Comparison of ENCODE assay signal across 17 cellular contexts in genomic region chr14:104893435-104894207, GRCh38. TPM values are rescaled to one million over a fixed set of nuclear protein-coding genes. Genes with fewer than 3 reads are reported as not detected.
DNase-seq lines count a peak whose midpoint lies in the region; ATAC-seq and TF ChIP-seq lines count a peak whose summit lies in the region.
"Had no signal": no experiment of that assay in that cellular context is flagged by ENCODE, and none has a peak within 500 bp of the region (broad histone marks: within the 10 kb centered on the region; RNA-seq: fewer than 3 reads in every experiment).

No MANE protein-coding gene starts in this region.

- no peak for TF ChIP-seq CTCF in DND-41 (IDR thresholded peaks at IDR 0.05; ENCODE audit: borderline replicate concordance, extremely low read depth, low read length, poor library complexity, severe bottlenecking)
- TF ChIP-seq CTCF in HEK293 (tag by site-specific recombination; IDR thresholded peaks at IDR 0.05): no peak
- TF ChIP-seq CTCF in chondrocyte (IDR thresholded peaks at IDR 0.05): no peak
- TF ChIP-seq CTCF in osteoblast (IDR thresholded peaks at IDR 0.05; ENCODE audit: extremely low read depth, low read depth, low read length): no peak

- H3K4me1 ChIP-seq in DND-41 (ENCODE audit: insufficient read depth, low read length) (no peaks in the 10 kb centered on the region), HEK293 (ENCODE audit: control insufficient read depth, insufficient read depth, low read length) (peaks cover 7% of the 10 kb centered on the region), osteoblast (ENCODE audit: insufficient read depth, low read length) (no peaks in the 10 kb centered on the region)
- H3K4me1 ChIP-seq: gastrocnemius medialis had no signal

- POLR2A ChIA-PET in HEK293 (lab: Yijun Ruan, JAX): no interaction called here
- POLR2A ChIA-PET in activated CD8-positive, alpha-beta T cell treated with anti-CD3 and anti-CD28 coated beads, Interleukin-2, amount 10 ng/mL, durations not matched to agents 7 days and 5 days (lab: Charles Lee): no interaction called here

- H4K20me1 ChIP-seq in DND-41 (ENCODE audit: insufficient read depth, low read length) (no peaks in the 10 kb centered on the region; the same call in 1 of the 2 replicates), osteoblast (ENCODE audit: insufficient read depth, low read length) (peaks cover 8% of the 10 kb centered on the region)

- ATAC-seq in DND-41 (ENCODE audit: insufficient read depth, low read depth) (0 out of 3 replicates have a peak, but pooled peaks have one; percentile 27), GM18517 (IDR thresholded peaks at IDR 0.05; ENCODE audit: unreplicated experiment) (no peak)
- no peak for ATAC-seq in activated CD8-positive, alpha-beta T cell treated with anti-CD3 and anti-CD28 coated beads, Interleukin-2, amount 10 ng/mL, durations not matched to agents 7 days and 5 days
- ATAC-seq: gastrocnemius medialis had no signal

- H3K79me2 ChIP-seq in DND-41 (ENCODE audit: insufficient read depth, low read length) (no peaks in the 10 kb centered on the region), osteoblast (ENCODE audit: insufficient read depth, low read length) (no peaks in the 10 kb centered on the region)

- no peak overlapping the region for H3K4me3 Mint-ChIP-seq in chondrocyte (ENCODE audit: unreplicated experiment)
- H3K4me3 Mint-ChIP-seq in activated CD8-positive, alpha-beta T cell treated with anti-CD3 and anti-CD28 coated beads, Interleukin-2, amount 10 ng/mL, durations not matched to agents 7 days and 5 days: no peak overlapping the region

- no peaks in the 10 kb centered on the region for H3K9me3 Mint-ChIP-seq in chondrocyte (ENCODE audit: low read depth)
- no peaks in the 10 kb centered on the region for H3K9me3 Mint-ChIP-seq in activated CD8-positive, alpha-beta T cell treated with anti-CD3 and anti-CD28 coated beads, Interleukin-2, amount 10 ng/mL, durations not matched to agents 7 days and 5 days (ENCODE audit: insufficient read depth)

- no peak overlapping the region for H3K4me2 ChIP-seq in DND-41 (ENCODE audit: insufficient read depth, low read length)
- H3K4me2 ChIP-seq in osteoblast (ENCODE audit: insufficient read depth, low read length): no peak overlapping the region

- CTCF ChIA-PET in HEK293 (lab: Yijun Ruan, JAX): interaction anchor here (0.6 to 0.9 kb wide), 2 partner anchors 14 to 458 kb away, joined by 3 to 4 read pairs; no protein-coding TSS in a partner anchor
- CTCF ChIA-PET in activated CD8-positive, alpha-beta T cell treated with anti-CD3 and anti-CD28 coated beads, Interleukin-2, amount 10 ng/mL, durations not matched to agents 7 days and 5 days (lab: Charles Lee): no interaction called here

- no peak overlapping the region for H3K27ac ChIP-seq in DND-41 (ENCODE audit: low read length)
- no peak overlapping the region for H3K27ac ChIP-seq in HEK293 (ENCODE audit: extremely low read depth, low read depth, low read length)
- no peak overlapping the region for H3K27ac ChIP-seq in osteoblast (ENCODE audit: low read depth, low read length)
- H3K27ac ChIP-seq: C4-2B, gastrocnemius medialis had no signal

- H3K27me3 Mint-ChIP-seq in chondrocyte (ENCODE audit: low read depth): no peaks in the 10 kb centered on the region
- no peaks in the 10 kb centered on the region for H3K27me3 Mint-ChIP-seq in activated CD8-positive, alpha-beta T cell treated with anti-CD3 and anti-CD28 coated beads, Interleukin-2, amount 10 ng/mL, durations not matched to agents 7 days and 5 days (ENCODE audit: low read depth)

- no peak for DNase-seq in DND-41
- peak; percentile 94 for DNase-seq in chondrocyte (ENCODE audit: low spot score)
- peak; percentile 69 for DNase-seq in osteoblast (ENCODE audit: insufficient read length, low spot score, missing footprints)
- DNase-seq in C1 segment of cervical spinal cord (lab: John Stamatoyannopoulos, UW): no peak
- no peak for DNase-seq in DMS79 (lab: John Stamatoyannopoulos, UW)
- DNase-seq in activated CD8-positive, alpha-beta T cell treated with anti-CD3 and anti-CD28 coated beads, Interleukin-2, amount 10 ng/mL, durations not matched to agents 7 days and 5 days: no peak
- DNase-seq: activated naive CD4-positive, alpha-beta T cell; gastrocnemius medialis; IMR-90; NCI-H1436; NCI-H82; SHP77 treated with DMSO at 0.1 percent for 48 hours; stimulated activated CD4-positive, alpha-beta T cell treated with anti-CD3 and anti-CD28 coated beads, Interleukin-4, amount 100 ng/mL, for 24 hours had no signal

- H3K27me3 ChIP-seq in DND-41 (ENCODE audit: insufficient read depth, low read length, poor library complexity): no peaks in the 10 kb centered on the region
- H3K27me3 ChIP-seq in osteoblast (ENCODE audit: insufficient read depth, low read length): no peaks in the 10 kb centered on the region
- H3K27me3 ChIP-seq: gastrocnemius medialis had no signal

- H3K36me3 Mint-ChIP-seq in chondrocyte (ENCODE audit: low read depth): no peaks in the 10 kb centered on the region
- no peaks in the 10 kb centered on the region for H3K36me3 Mint-ChIP-seq in activated CD8-positive, alpha-beta T cell treated with anti-CD3 and anti-CD28 coated beads, Interleukin-2, amount 10 ng/mL, durations not matched to agents 7 days and 5 days (ENCODE audit: low read depth)

- H3K4me1 Mint-ChIP-seq in chondrocyte (ENCODE audit: low read depth): peaks cover 4% of the 10 kb centered on the region
- no peaks in the 10 kb centered on the region for H3K4me1 Mint-ChIP-seq in activated CD8-positive, alpha-beta T cell treated with anti-CD3 and anti-CD28 coated beads, Interleukin-2, amount 10 ng/mL, durations not matched to agents 7 days and 5 days (ENCODE audit: low read depth)

- H3K9me3 ChIP-seq in DND-41 (ENCODE audit: insufficient read depth, low read length, severe bottlenecking) (no peaks in the 10 kb centered on the region), HEK293 (ENCODE audit: control insufficient read depth, insufficient read depth, low read depth, low read length) (no peaks in the 10 kb centered on the region), osteoblast (ENCODE audit: low read depth, low read length) (no peaks in the 10 kb centered on the region)
- H3K9me3 ChIP-seq: gastrocnemius medialis had no signal

- no peaks in the 10 kb centered on the region for H3K36me3 ChIP-seq in DND-41 (ENCODE audit: insufficient read depth, low read length)
- H3K36me3 ChIP-seq in HEK293 (ENCODE audit: control insufficient read depth in 2 of 2, insufficient read depth in 1 of 2, low read length in 2 of 2): peaks cover 0 to 28% of the 10 kb centered on the region in 2 experiments; a peak in 1 of 3 replicates
- H3K36me3 ChIP-seq in osteoblast (ENCODE audit: insufficient read depth, low read length): peaks cover 2% of the 10 kb centered on the region

- H2AFZ ChIP-seq in DND-41 (ENCODE audit: low read depth, low read length) (no peak overlapping the region), osteoblast (ENCODE audit: low read length) (no peak overlapping the region)

- H3K9ac ChIP-seq in DND-41 (ENCODE audit: low read depth, low read length): no peak overlapping the region

- no peak overlapping the region for H3K4me3 ChIP-seq in DND-41 (ENCODE audit: low read depth in 1 of 2, low read length in 2 of 2)
- H3K4me3 ChIP-seq in HEK293 (ENCODE audit: low read depth, low read length): no peak overlapping the region
- no peak overlapping the region for H3K4me3 ChIP-seq in osteoblast (ENCODE audit: insufficient read depth, low read length)
- H3K4me3 ChIP-seq: gastrocnemius medialis had no signal

- no peak overlapping the region for H3K27ac Mint-ChIP-seq in chondrocyte (ENCODE audit: unreplicated experiment)
- no peak overlapping the region for H3K27ac Mint-ChIP-seq in activated CD8-positive, alpha-beta T cell treated with anti-CD3 and anti-CD28 coated beads, Interleukin-2, amount 10 ng/mL, durations not matched to agents 7 days and 5 days

TF ChIP-seq in HEK293, 187 proteins besides CTCF, POLR2A, EP300 and RAD21 (continues in another document):
- TF ChIP-seq ZNF292 (tag by site-specific recombination; IDR thresholded peaks at IDR 0.05; ENCODE audit: borderline replicate concordance, low read depth) (no peak), KLF8 (tag by site-specific recombination; IDR thresholded peaks at IDR 0.05) (peak; percentile 62; the same call in 1 of the 2 replicates), KLF1 (tag by site-specific recombination; IDR thresholded peaks at IDR 0.05) (0 out of 2 replicates have a peak, but pooled peaks have one; percentile 37), ZNF660 (tag by site-specific recombination; IDR thresholded peaks at IDR 0.05) (no peak), ZBTB11 (tag by site-specific recombination; conservative IDR thresholded peaks at IDR 0.05; ENCODE audit: low read depth) (no peak), ZBTB17 (tag by site-specific recombination; IDR thresholded peaks at IDR 0.05) (peak; percentile 38; the same call in 1 of the 2 replicates), SCRT2 (tag by site-specific recombination; IDR thresholded peaks at IDR 0.05) (peak; percentile 89)

RNA-seq across cellular contexts. Expression of gene CEP170B, which starts 28.6 kb away (rescaled TPM):
- total RNA-seq in chondrocyte: 31.7 to 39.6 TPM (median 39.2 TPM) in 3 replicates
- total RNA-seq in osteoblast: 17.1 and 21.0 TPM in 2 replicates
- total RNA-seq in activated CD8-positive, alpha-beta T cell treated with anti-CD3 and anti-CD28 coated beads, Interleukin-2, amount 10 ng/mL, durations not matched to agents 7 days and 5 days: 1 to 10 TPM; 2.5 to 2.7 TPM

RNA-seq across cellular contexts. Expression of gene PLD4, which starts 31.1 kb away (rescaled TPM):
- total RNA-seq in chondrocyte (0.07 to 0.10 TPM in 2 of 3 replicates, not detected in the other), osteoblast (not detected in 2 replicates)
- total RNA-seq in activated CD8-positive, alpha-beta T cell treated with anti-CD3 and anti-CD28 coated beads, Interleukin-2, amount 10 ng/mL, durations not matched to agents 7 days and 5 days: not detected
- total RNA-seq: activated CD8-positive, alpha-beta memory T cell treated with anti-CD3 and anti-CD28 coated beads for 36 hours; gastrocnemius medialis; IMR-90 had no signal

Comparison
In these comparisons a context has a peak if more than half of its experiments do, and no peak if none do; other contexts are left out.
1. DNase-seq: peak in chondrocyte (single experiment) and osteoblast (single experiment); none in DND-41 (single experiment), C1 segment of cervical spinal cord (0 of 14), DMS79 (single experiment) and activated CD8-positive, alpha-beta T cell treated with anti-CD3 and anti-CD28 coated beads, Interleukin-2, amount 10 ng/mL, durations not matched to agents 7 days and 5 days (single experiment).